ENCODE assay signal across 19 cellular contexts in genomic region chr1:22359427-22359826, GRCh38.
"Had no signal": no experiment of that assay in that cellular context is flagged by ENCODE, and none has a peak within 500 bp of the region (broad histone marks: within the 10 kb centered on the region; RNA-seq: fewer than 3 reads in every experiment).

No MANE protein-coding gene starts in this region.

- H3K4me3 Mint-ChIP-seq: endodermal cell; naive thymus-derived CD8-positive, alpha-beta T cell; stimulated activated memory B cell treated with anti-CD40 and anti-IgM and Interleukin-4, amounts not matched to agents 10 μg/mL and 1 μg/mL and 100 μg/mL, for 72 hours; stimulated activated naive CD8-positive, alpha-beta T cell treated with anti-CD3 and anti-CD28 coated beads, Interleukin-15, Interleukin-2, amounts not matched to agents 100 ng/mL and 50 ng/mL, for 24 hours had no signal

- H3K4me1 ChIP-seq: foreskin keratinocyte, uterus had no signal

- H3K9me3 Mint-ChIP-seq: endodermal cell; stimulated activated memory B cell treated with anti-CD40 and anti-IgM and Interleukin-4, amounts not matched to agents 10 μg/mL and 1 μg/mL and 100 μg/mL, for 72 hours; stimulated activated naive CD8-positive, alpha-beta T cell treated with anti-CD3 and anti-CD28 coated beads, Interleukin-15, Interleukin-2, amounts not matched to agents 100 ng/mL and 50 ng/mL, for 24 hours had no signal

- H3K4me3 ChIP-seq: coronary artery, hepatocyte, thoracic aorta, uterus had no signal

- H3K36me3 Mint-ChIP-seq: naive thymus-derived CD8-positive, alpha-beta T cell; stimulated activated memory B cell treated with anti-CD40 and anti-IgM and Interleukin-4, amounts not matched to agents 10 μg/mL and 1 μg/mL and 100 μg/mL, for 72 hours had no signal

- H3K9me3 ChIP-seq: thoracic aorta, uterus had no signal

- H3K27me3 ChIP-seq: uterus had no signal

- FAIRE-seq: endothelial cell of umbilical vein, kidney had no signal

- H3K4me1 Mint-ChIP-seq: endodermal cell; naive thymus-derived CD8-positive, alpha-beta T cell; stimulated activated memory B cell treated with anti-CD40 and anti-IgM and Interleukin-4, amounts not matched to agents 10 μg/mL and 1 μg/mL and 100 μg/mL, for 72 hours had no signal

- ATAC-seq: foreskin keratinocyte; left cardiac atrium; left ventricle myocardium superior; naive thymus-derived CD8-positive, alpha-beta T cell; right cardiac atrium; stimulated activated memory B cell treated with anti-CD40 and anti-IgM and Interleukin-4, amounts not matched to agents 10 μg/mL and 1 μg/mL and 100 μg/mL, for 72 hours had no signal

- H3K27ac ChIP-seq: coronary artery, foreskin keratinocyte, hepatocyte, thoracic aorta, uterus had no signal

- H3K27ac Mint-ChIP-seq: endodermal cell; stimulated activated memory B cell treated with anti-CD40 and anti-IgM and Interleukin-4, amounts not matched to agents 10 μg/mL and 1 μg/mL and 100 μg/mL, for 72 hours; stimulated activated naive CD8-positive, alpha-beta T cell treated with anti-CD3 and anti-CD28 coated beads, Interleukin-15, Interleukin-2, amounts not matched to agents 100 ng/mL and 50 ng/mL, for 24 hours had no signal

- H3K36me3 ChIP-seq: thoracic aorta, uterus had no signal

- DNase-seq: effector CD4-positive, alpha-beta T cell; endodermal cell; erythroblast; foreskin keratinocyte; left cardiac atrium; left ventricle myocardium superior; mammary epithelial cell; naive thymus-derived CD8-positive, alpha-beta T cell; right cardiac atrium; stimulated activated CD4-positive, alpha-beta T cell treated with anti-CD3 and anti-CD28 coated beads, Interleukin-4, amount 100 ng/mL, for 24 hours; trophoblast cell; uterus had no signal
